24 cellular contexts compared by ENCODE assay signal in genomic region chr5:128331261-128331660, GRCh38.
"Had no signal": no experiment of that assay in that cellular context is flagged by ENCODE, and none has a peak within 500 bp of the region (broad histone marks: within the 10 kb centered on the region; RNA-seq: fewer than 3 reads in every experiment).

No MANE protein-coding gene starts in this region.

- H3K27ac Mint-ChIP-seq: dendritic cell treated with granulocyte-macrophage colony-stimulating factor and Interleukin-4, amounts not matched to agents 40 ng/mL and 50 ng/mL, for 4 days; effector memory CD8-positive, alpha-beta T cell; endodermal cell; immature natural killer cell; mesothelial cell of epicardium; naive B cell had no signal

- ATAC-seq: effector memory CD8-positive, alpha-beta T cell; foreskin keratinocyte; gastroesophageal sphincter; heart left ventricle; left colon; left lobe of liver; left ventricle myocardium superior; lower lobe of right lung; mucosa of descending colon had no signal

- H3K4me3 Mint-ChIP-seq: dendritic cell treated with granulocyte-macrophage colony-stimulating factor and Interleukin-4, amounts not matched to agents 40 ng/mL and 50 ng/mL, for 4 days; effector memory CD8-positive, alpha-beta T cell; endodermal cell; immature natural killer cell; mesothelial cell of epicardium; naive B cell had no signal

- H3K4me1 ChIP-seq: colonic mucosa, foreskin keratinocyte, lower lobe of right lung had no signal

- H3K27me3 Mint-ChIP-seq: dendritic cell treated with granulocyte-macrophage colony-stimulating factor and Interleukin-4, amounts not matched to agents 40 ng/mL and 50 ng/mL, for 4 days; effector memory CD8-positive, alpha-beta T cell; naive B cell had no signal

- H3K27ac ChIP-seq: colonic mucosa, esophagus muscularis mucosa, foreskin keratinocyte, gastroesophageal sphincter, heart left ventricle, hepatocyte, lower lobe of right lung had no signal

- H3K4me3 ChIP-seq: colonic mucosa, esophagus muscularis mucosa, gastroesophageal sphincter, heart left ventricle, hepatocyte, lower lobe of right lung, mucosa of descending colon had no signal

- H3K27me3 ChIP-seq: colonic mucosa, esophagus muscularis mucosa, foreskin keratinocyte, gastroesophageal sphincter, heart left ventricle, hepatocyte had no signal

- H3K36me3 Mint-ChIP-seq: immature natural killer cell, naive B cell had no signal

- DNase-seq: colonic mucosa; cortex of kidney; effector CD8-positive, alpha-beta T cell; effector memory CD8-positive, alpha-beta T cell; endodermal cell; foreskin keratinocyte; heart left ventricle; hypothalamus; immature natural killer cell; islet precursor cell; kidney; kidney glomerular epithelial cell; left colon; left ventricle myocardium superior; lower lobe of right lung; mesenchymal stem cell; mucosa of descending colon; naive B cell had no signal

- H3K9me3 ChIP-seq: colonic mucosa, gastroesophageal sphincter, heart left ventricle, lower lobe of right lung, mucosa of descending colon had no signal

- H3K36me3 ChIP-seq: colonic mucosa, lower lobe of right lung had no signal

- H3K4me1 Mint-ChIP-seq: endodermal cell, immature natural killer cell, naive B cell had no signal
